ENCODE assay signal across 8 cellular contexts in the genomic region with DNA sequence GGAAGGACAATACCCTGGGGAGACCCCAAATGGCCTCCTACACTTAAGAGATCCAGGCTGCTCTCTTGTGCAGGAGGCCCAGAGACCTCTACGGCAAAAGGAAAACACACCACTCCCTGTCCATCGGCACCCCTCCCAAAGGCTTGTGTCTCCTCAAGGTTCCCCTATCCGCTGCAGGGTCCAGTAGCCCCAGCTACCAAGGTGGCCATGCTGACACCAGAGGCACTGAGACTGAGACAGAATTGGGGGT. TPM values are rescaled to one million over a fixed set of nuclear protein-coding genes. Genes with fewer than 3 reads are reported as not detected.
DNase-seq lines count a peak whose midpoint lies in the region; ATAC-seq, FAIRE-seq and TF ChIP-seq lines count a peak whose summit lies in the region.

No MANE protein-coding gene starts in this region.

- 3% methylated on average over 3 of the region's 3 CpGs for WGBS in A549 (ENCODE audit: missing lambda C conversion rate)
- 7% methylated on average over 3 of the region's 3 CpGs for WGBS in HUES64
- under 1% methylated on average over 3 of the region's 3 CpGs for WGBS in liver
- 0% methylated on average over 2 of the region's 3 CpGs; no CpG with 5 or more reads in 1 of the 2 donors for WGBS in transverse colon (ENCODE audit: low coverage in 1 of 2), 2 donors

- H3K4me3 ChIP-seq in A549 (peak overlapping the region; percentile 85), HUES64 (ENCODE audit: low read length) (peak overlapping the region; percentile 96), ascending aorta (peak overlapping the region; percentile 73 to 91), liver (ENCODE audit: low read depth in 1 of 3, low read length in 3 of 3) (peak overlapping the region; percentile 88 to 98 (median 97)), transverse colon (peak overlapping the region; percentile 60 to 88 (median 72))

- H3K27ac ChIP-seq in A549 (peak overlapping the region; percentile 95 to 98), HUES64 (ENCODE audit: low read depth, low read length) (peak overlapping the region; percentile 99), ascending aorta (peak overlapping the region; percentile 94 to 98), liver (ENCODE audit: low read depth in 1 of 2, low read length in 2 of 2) (peak overlapping the region; percentile 94 to 95), transverse colon (peak overlapping the region; percentile 97 to 100 (median 98))

- TF ChIP-seq CTCF in A549 (IDR thresholded peaks at IDR 0.05), result no peak
- TF ChIP-seq CTCF in ascending aorta (IDR thresholded peaks at IDR 0.05), result no peak
- TF ChIP-seq CTCF in liver (IDR thresholded peaks at IDR 0.05; ENCODE audit: low read depth, low read length, missing input control), result no peak
- no peak for TF ChIP-seq CTCF in transverse colon (IDR thresholded peaks at IDR 0.05)

- H3K36me3 ChIP-seq in HUES64 (ENCODE audit: insufficient read depth, low read length), result peaks cover 45% of the 10 kb centered on the region
- H3K36me3 ChIP-seq in ascending aorta, result peaks cover 26 to 32% of the 10 kb centered on the region in 2 donors
- H3K36me3 ChIP-seq in liver (ENCODE audit: control insufficient read depth in 4 of 4, insufficient read depth in 3 of 4, low read depth in 1 of 4, low read length in 3 of 4), result peaks cover 3 to 33% (median 30%) of the 10 kb centered on the region in 4 donors
- H3K36me3 ChIP-seq in transverse colon, result peaks cover 0 to 28% (median 10%) of the 10 kb centered on the region in 4 donors

- TF ChIP-seq RAD21 in A549 (conservative IDR thresholded peaks at IDR 0.05 in 1 of 2, IDR thresholded peaks at IDR 0.05 in 1 of 2) (no peak), liver (IDR thresholded peaks at IDR 0.05) (no peak)

- H3K4me2 ChIP-seq in A549, result peak overlapping the region; percentile 91

- FAIRE-seq in A549 (lab: Jason Lieb, UNC), result no peak

- peaks cover 55% of the 10 kb centered on the region for H3K4me1 ChIP-seq in A549
- peaks cover 22% of the 10 kb centered on the region; the same call in 1 of the 2 replicates for H3K4me1 ChIP-seq in HUES64 (ENCODE audit: insufficient read depth, low read length)
- H3K4me1 ChIP-seq in ascending aorta, result peaks cover 29 to 46% of the 10 kb centered on the region in 2 donors
- H3K4me1 ChIP-seq in liver (ENCODE audit: control insufficient read depth in 4 of 4, insufficient read depth in 4 of 4, low read length in 3 of 4), result peaks cover 9 to 54% (median 33%) of the 10 kb centered on the region in 4 donors
- peaks cover 38 to 57% (median 52%) of the 10 kb centered on the region in 4 donors for H3K4me1 ChIP-seq in transverse colon

- POLR2A ChIA-PET in A549 (lab: Yijun Ruan, JAX), result interaction anchor here (0.8 to 1.7 kb wide), 3 partner anchors 7 to 61 kb away, joined by 3 to 5 read pairs (median 5); a partner anchor contains a TSS

- TF ChIP-seq EP300 in A549 (IDR thresholded peaks at IDR 0.05) (no peak), transverse colon (IDR thresholded peaks at IDR 0.05; ENCODE audit: low read depth) (no peak)

- no peak for TF ChIP-seq POLR2A in A549 (IDR thresholded peaks at IDR 0.05; ENCODE audit: low read length)
- TF ChIP-seq POLR2A in transverse colon (IDR thresholded peaks at IDR 0.05), result no peak

- intact Hi-C loops in ascending aorta (cut with DNase I) (loop anchor here (1.0 to 5.0 kb wide), 5 partner anchors 31 to 1402 kb away; a partner anchor contains a TSS), transverse colon (cut with DNase I; ENCODE audit: low total_unique reads) (no loop called here)

- no peak for ATAC-seq in A549
- no peak for ATAC-seq in HG03571 (IDR thresholded peaks at IDR 0.05; ENCODE audit: unreplicated experiment)
- no peak for ATAC-seq in GM21717 (IDR thresholded peaks at IDR 0.05; ENCODE audit: unreplicated experiment)

- H3K9ac ChIP-seq in HUES64 (ENCODE audit: low read depth, low read length), result peak overlapping the region; percentile 93
- peak overlapping the region; percentile 80 to 89 for H3K9ac ChIP-seq in liver (ENCODE audit: low read depth in 1 of 2, low read length in 2 of 2)

- in situ Hi-C loops in transverse colon (cut with MboI; ENCODE audit: low pct_ligation_motif_present in 1 of 4, low pct_unique_long_range_greater_than_20kb in 1 of 4, low sequenced_read_pairs in 3 of 4), result no loop called here

- H3K9me3 ChIP-seq in A549 (no peaks in the 10 kb centered on the region), HUES64 (ENCODE audit: insufficient read depth, low read depth, low read length) (no peaks in the 10 kb centered on the region), ascending aorta (no peaks in the 10 kb centered on the region), liver (ENCODE audit: control insufficient read depth in 4 of 4, low read length in 3 of 4) (no peaks in the 10 kb centered on the region), transverse colon (no peaks in the 10 kb centered on the region)

- H3K27me3 ChIP-seq in HUES64 (ENCODE audit: insufficient read depth, low read length) (no peaks in the 10 kb centered on the region), ascending aorta (no peaks in the 10 kb centered on the region), liver (ENCODE audit: control insufficient read depth in 4 of 4, insufficient read depth in 4 of 4, low read length in 3 of 4) (no peaks in the 10 kb centered on the region), transverse colon (no peaks in the 10 kb centered on the region)

- CTCF ChIA-PET in A549 (lab: Yijun Ruan, JAX), result interaction anchor here (1.0 to 2.1 kb wide), 2 partner anchors 26 to 61 kb away, joined by 4 to 5 read pairs; a partner anchor contains a TSS

- no peak for DNase-seq in A549 (ENCODE audit: low read depth in 1 of 2, low spot score in 1 of 2)
- no peak for DNase-seq in ascending aorta (ENCODE audit: low spot score in 2 of 2)
- DNase-seq in transverse colon, result no peak
- DNase-seq in NCI-H524 treated with DMSO at 0.1 percent for 48 hours (lab: John Stamatoyannopoulos, UW), result no peak

TF ChIP-seq in A549, 52 proteins besides CTCF, POLR2A, EP300 and RAD21 (continues in another document):
- TF ChIP-seq HOXA7 (CRISPR knock-in tag; IDR thresholded peaks at IDR 0.05), result peak; percentile 78; the same call in 1 of the 2 replicates

TF ChIP-seq in liver, 16 proteins besides CTCF, POLR2A, EP300 and RAD21:
- TF ChIP-seq YY1 (IDR thresholded peaks at IDR 0.05), result peak; percentile 10
- TF ChIP-seq SP1 (IDR thresholded peaks at IDR 0.05), result no peak

RNA-seq across cellular contexts. Expression of a gene that starts 0.6 kb away (rescaled TPM):
- polyA plus RNA-seq in A549 (2011; rRNA removed) (73.1 and 93.0 TPM in 2 replicates), A549 (2017; fragmentation: RNase III; extraction: RNeasy Plus Mini Kit Qiagen cat#74134 plus additional on column Dnase treatment) (11.5 to 16.0 TPM (median 13.5 TPM) in 3 replicates), liver (10 to 100 TPM; 19.9 to 30.2 TPM)
- polyA plus RNA-seq in A549 (2012; cell fraction: cytosol; rRNA removed), result 23.4 and 24.8 TPM in 2 replicates
- 27.5 and 41.9 TPM in 2 replicates for polyA plus RNA-seq in A549 (2012; cell fraction: nucleus; rRNA removed)
- 34.1 and 35.5 TPM in 2 replicates for polyA minus RNA-seq in A549 (2011; rRNA and poly(A)+ RNA removed)
- 4.8 TPM for polyA plus RNA-seq in HUES64 (2013, experiment 1 of 2)
- 4.8 TPM for polyA plus RNA-seq in HUES64 (2013, experiment 2 of 2)
- total RNA-seq in ascending aorta (0.64 TPM), liver (10 to 100 TPM in 1 of 2 donors, 1 to 10 TPM in 1; 4.7 to 12.6 TPM), transverse colon (100 to 1,000 TPM in 2 of 4 donors, 10 to 100 TPM in 2; 27.6 to 338 (median 67.6) TPM)

RNA-seq across cellular contexts. Expression of a gene that starts 2.9 kb away (rescaled TPM):
- 4.6 and 7.3 TPM in 2 replicates for polyA plus RNA-seq in A549 (2011; rRNA removed)
- polyA plus RNA-seq in A549 (2012; cell fraction: cytosol; rRNA removed), result 6.5 and 10.2 TPM in 2 replicates
- polyA plus RNA-seq in A549 (2012; cell fraction: nucleus; rRNA removed), result 23.1 and 25.7 TPM in 2 replicates
- polyA plus RNA-seq in A549 (2017; fragmentation: RNase III; extraction: RNeasy Plus Mini Kit Qiagen cat#74134 plus additional on column Dnase treatment), result 18.7 to 25.3 TPM (median 24.2 TPM) in 3 replicates
- 10.5 and 16.5 TPM in 2 replicates for polyA minus RNA-seq in A549 (2011; rRNA and poly(A)+ RNA removed)
- polyA plus RNA-seq in HUES64 (2013, experiment 1 of 2), result 16.4 TPM
- polyA plus RNA-seq in HUES64 (2013, experiment 2 of 2), result 17.8 TPM
- total RNA-seq in ascending aorta, result 48.5 TPM
- 10 to 100 TPM in 1 of 2 donors, 1 to 10 TPM in 1; 9.9 to 20.2 TPM for total RNA-seq in liver
- 10 to 100 TPM; 14.7 to 15.1 TPM for polyA plus RNA-seq in liver
- 100 to 1,000 TPM in 1 of 4 donors, 10 to 100 TPM in 3; 36.6 to 155 (median 51.0) TPM for total RNA-seq in transverse colon

RNA-seq across cellular contexts. Expression of a gene that starts 27.3 kb away (rescaled TPM):
- polyA plus RNA-seq in A549 (2011; rRNA removed) (140 and 169 TPM in 2 replicates), A549 (2017; fragmentation: RNase III; extraction: RNeasy Plus Mini Kit Qiagen cat#74134 plus additional on column Dnase treatment) (203 to 211 TPM (median 211 TPM) in 3 replicates), liver (10 to 100 TPM; 29.2 to 66.6 TPM)
- 83.3 and 106 TPM in 2 replicates for polyA plus RNA-seq in A549 (2012; cell fraction: cytosol; rRNA removed)
- polyA plus RNA-seq in A549 (2012; cell fraction: nucleus; rRNA removed), result 139 and 202 TPM in 2 replicates
- 155 and 160 TPM in 2 replicates for polyA minus RNA-seq in A549 (2011; rRNA and poly(A)+ RNA removed)
- polyA plus RNA-seq in HUES64 (2013, experiment 1 of 2), result 88.8 TPM
- polyA plus RNA-seq in HUES64 (2013, experiment 2 of 2), result 109 TPM
- total RNA-seq in ascending aorta (116 TPM), liver (10 to 100 TPM; 28.5 to 33.2 TPM), transverse colon (100 to 1,000 TPM; 154 to 344 (median 175) TPM)

RNA-seq across cellular contexts. Expression of a gene that starts 30.2 kb away (rescaled TPM):
- polyA plus RNA-seq in A549 (2011; rRNA removed) (0.89 and 0.90 TPM in 2 replicates), A549 (2017; fragmentation: RNase III; extraction: RNeasy Plus Mini Kit Qiagen cat#74134 plus additional on column Dnase treatment) (0.45 to 0.61 TPM (median 0.55 TPM) in 3 replicates), liver (under 1 TPM in 1 of 2 donors, not detected in 1; 0.01 TPM)
- polyA plus RNA-seq in A549 (2012; cell fraction: cytosol; rRNA removed), result 0.23 and 0.24 TPM in 2 replicates
- polyA plus RNA-seq in A549 (2012; cell fraction: nucleus; rRNA removed), result 0.56 and 0.67 TPM in 2 replicates
- 0.58 and 0.63 TPM in 2 replicates for polyA minus RNA-seq in A549 (2011; rRNA and poly(A)+ RNA removed)
- polyA plus RNA-seq in HUES64 (2013, experiment 1 of 2), result 7.8 TPM
- 8.2 TPM for polyA plus RNA-seq in HUES64 (2013, experiment 2 of 2)
- total RNA-seq in ascending aorta (not detected), liver (under 1 TPM in 1 of 2 donors, not detected in 1; 0.42 TPM), transverse colon (1 to 10 TPM; 1.3 to 6.2 (median 1.6) TPM)

RNA-seq across cellular contexts. Expression of a gene that starts 31.8 kb away (rescaled TPM):
- polyA plus RNA-seq in A549 (2011; rRNA removed) (372 and 406 TPM in 2 replicates), A549 (2017; fragmentation: RNase III; extraction: RNeasy Plus Mini Kit Qiagen cat#74134 plus additional on column Dnase treatment) (209 to 230 TPM (median 227 TPM) in 3 replicates), liver (10 to 100 TPM; 43.9 to 66.9 TPM)
- 236 and 247 TPM in 2 replicates for polyA plus RNA-seq in A549 (2012; cell fraction: cytosol; rRNA removed)
- polyA plus RNA-seq in A549 (2012; cell fraction: nucleus; rRNA removed), result 504 and 527 TPM in 2 replicates
- polyA minus RNA-seq in A549 (2011; rRNA and poly(A)+ RNA removed), result 428 and 497 TPM in 2 replicates
- 167 TPM for polyA plus RNA-seq in HUES64 (2013, experiment 1 of 2)
- polyA plus RNA-seq in HUES64 (2013, experiment 2 of 2), result 186 TPM
- total RNA-seq in ascending aorta (78.0 TPM), liver (10 to 100 TPM; 45.0 to 83.3 TPM), transverse colon (100 to 1,000 TPM in 2 of 4 donors, 10 to 100 TPM in 2; 39.0 to 184 (median 103) TPM)
